3 cellular contexts compared by ENCODE assay signal in genomic region chr14:63304429-63304828, GRCh38. TPM values are rescaled to one million over a fixed set of nuclear protein-coding genes. Genes with fewer than 3 reads are reported as not detected.
"Had no signal": no experiment of that assay in that cellular context is flagged by ENCODE, and none has a peak within 500 bp of the region (broad histone marks: within the 10 kb centered on the region; RNA-seq: fewer than 3 reads in every experiment).

No MANE protein-coding gene starts in this region.

RNA-seq across cellular contexts. Expression of gene GPHB5, which starts 14.3 kb away (rescaled TPM):
- polyA plus RNA-seq: GM23248, GM23338, H1 had no signal
